In genomic region chr15:25652697-25653096, GRCh38 we compare ENCODE assay signal across 29 cellular contexts.
"Had no signal": no experiment of that assay in that cellular context is flagged by ENCODE, and none has a peak within 500 bp of the region (broad histone marks: within the 10 kb centered on the region; RNA-seq: fewer than 3 reads in every experiment).

No MANE protein-coding gene starts in this region.

- H3K79me2 ChIP-seq: parathyroid adenoma had no signal

- H3K9me3 ChIP-seq: gastroesophageal sphincter, right atrium auricular region, suprapubic skin, tibial artery had no signal

- H3K27ac Mint-ChIP-seq: activated CD4-positive, alpha-beta memory T cell treated with anti-CD3 and anti-CD28 coated beads, Interleukin-2, amount 10 ng/mL, durations not matched to agents 7 days and 5 days; activated CD4-positive, alpha-beta T cell treated with anti-CD3 and anti-CD28 coated beads, Interleukin-2, amount 10 ng/mL, durations not matched to agents 24 days and 14 days; activated T-helper 1 cell treated with anti-CD3 and anti-CD28 coated beads, Interleukin-12 subunit alpha, Interleukin-12 subunit beta, Interleukin-2, Interleukin-4 antibody, amounts not matched to agents 30 ng/mL and 10 ng/mL and 1 ng/mL, durations not matched to agents 14 hours and 24 hours and 36 hours; effector memory CD8-positive, alpha-beta T cell; immature natural killer cell; T-helper 17 cell had no signal

- ATAC-seq: effector memory CD8-positive, alpha-beta T cell; gastroesophageal sphincter; left colon; T-helper 17 cell had no signal

- H2AFZ ChIP-seq: parathyroid adenoma had no signal

- H3K36me3 Mint-ChIP-seq: immature natural killer cell had no signal

- H3K4me3 ChIP-seq: gastroesophageal sphincter, right atrium auricular region, smooth muscle cell, suprapubic skin, tibial artery had no signal

- H3K9me3 Mint-ChIP-seq: activated CD4-positive, alpha-beta memory T cell treated with anti-CD3 and anti-CD28 coated beads, Interleukin-2, amount 10 ng/mL, durations not matched to agents 7 days and 5 days; activated CD4-positive, alpha-beta T cell treated with anti-CD3 and anti-CD28 coated beads, Interleukin-2, amount 10 ng/mL, durations not matched to agents 24 days and 14 days; activated T-helper 1 cell treated with anti-CD3 and anti-CD28 coated beads, Interleukin-12 subunit alpha, Interleukin-12 subunit beta, Interleukin-2, Interleukin-4 antibody, amounts not matched to agents 30 ng/mL and 10 ng/mL and 1 ng/mL, durations not matched to agents 14 hours and 24 hours and 36 hours had no signal

- DNase-seq: activated CD4-positive, alpha-beta memory T cell treated with anti-CD3 and anti-CD28 coated beads, Interleukin-2, amount 10 ng/mL, durations not matched to agents 7 days and 5 days; activated CD4-positive, alpha-beta T cell treated with anti-CD3 and anti-CD28 coated beads, Interleukin-2, amount 10 ng/mL, durations not matched to agents 24 days and 14 days; activated CD4-positive, CD25-positive, alpha-beta regulatory T cell treated with anti-CD3 and anti-CD28 coated beads, Interleukin-2, amount 50 U/mL, for 72 hours; activated effector memory CD4-positive, alpha-beta T cell treated with anti-CD3 and anti-CD28 coated beads, Interleukin-2, amount 50 U/mL, for 16 hours; activated naive CD4-positive, alpha-beta T cell treated with anti-CD3 and anti-CD28 coated beads, Interleukin-2, amount 50 U/mL, for 16 hours; activated T-cell treated with anti-CD3 and anti-CD28 coated beads for 4 hours; amniotic stem cell; brain microvascular endothelial cell; cortex of kidney; effector memory CD8-positive, alpha-beta T cell; erythroblast; hippocampal formation; immature natural killer cell; kidney; left colon; mammary epithelial cell; occipital lobe; stimulated activated CD4-positive, alpha-beta T cell treated with anti-CD3 and anti-CD28 coated beads, Interleukin-1b, Interleukin-23, amount 100 ng/mL, for 48 hours; stimulated activated naive CD4-positive, alpha-beta T cell; T-helper 17 cell; T1000; tibial artery; WERI-Rb-1 had no signal

- H3K4me1 Mint-ChIP-seq: activated CD4-positive, alpha-beta T cell treated with anti-CD3 and anti-CD28 coated beads, Interleukin-2, amount 10 ng/mL, durations not matched to agents 24 days and 14 days; immature natural killer cell had no signal

- H3K27me3 ChIP-seq: brain microvascular endothelial cell, gastroesophageal sphincter, right atrium auricular region, suprapubic skin, tibial artery had no signal

- H3K9ac ChIP-seq: parathyroid adenoma had no signal

- H3K4me2 ChIP-seq: smooth muscle cell had no signal

- H3K4me3 Mint-ChIP-seq: activated CD4-positive, alpha-beta memory T cell treated with anti-CD3 and anti-CD28 coated beads, Interleukin-2, amount 10 ng/mL, durations not matched to agents 7 days and 5 days; activated CD4-positive, alpha-beta T cell treated with anti-CD3 and anti-CD28 coated beads, Interleukin-2, amount 10 ng/mL, durations not matched to agents 24 days and 14 days; activated T-helper 1 cell treated with anti-CD3 and anti-CD28 coated beads, Interleukin-12 subunit alpha, Interleukin-12 subunit beta, Interleukin-2, Interleukin-4 antibody, amounts not matched to agents 30 ng/mL and 10 ng/mL and 1 ng/mL, durations not matched to agents 14 hours and 24 hours and 36 hours; effector memory CD8-positive, alpha-beta T cell; immature natural killer cell had no signal

- H3K27ac ChIP-seq: brain microvascular endothelial cell, gastroesophageal sphincter, parathyroid adenoma, right atrium auricular region, suprapubic skin, tibial artery, WERI-Rb-1 had no signal

- H3K4me1 ChIP-seq: gastroesophageal sphincter, parathyroid adenoma, right atrium auricular region, suprapubic skin, tibial artery had no signal

- H3K36me3 ChIP-seq: brain microvascular endothelial cell, gastroesophageal sphincter, right atrium auricular region, suprapubic skin, tibial artery, WERI-Rb-1 had no signal
